ENCODE assay signal across 11 cellular contexts in the genomic region with DNA sequence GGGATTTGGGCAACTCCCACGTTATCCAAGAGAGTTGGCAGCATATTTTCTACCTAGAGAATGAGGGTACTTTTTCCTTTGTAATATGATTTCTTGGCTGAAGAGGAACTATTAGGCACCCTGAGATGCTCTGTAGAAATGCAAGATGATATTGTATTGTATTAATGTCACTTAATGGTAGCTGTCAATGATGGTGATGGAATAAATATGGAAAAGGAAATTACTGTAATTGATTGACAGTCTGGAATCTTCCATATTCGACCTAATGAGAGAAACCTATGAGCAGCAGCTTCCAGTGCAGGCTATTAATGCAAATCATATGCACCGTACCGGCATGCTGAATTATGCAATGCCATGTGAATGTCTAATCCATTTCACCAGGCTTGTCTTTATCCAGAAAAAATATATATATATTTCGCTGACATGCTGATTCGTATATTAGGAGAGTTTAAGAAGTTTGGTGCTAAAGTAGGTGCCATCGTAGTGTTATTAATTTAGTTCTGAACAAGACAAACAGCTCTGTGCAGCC.
"Had no signal": no experiment of that assay in that cellular context is flagged by ENCODE, and none has a peak within 500 bp of the region (broad histone marks: within the 10 kb centered on the region; RNA-seq: fewer than 3 reads in every experiment).

No MANE protein-coding gene starts in this region.

- H3K27ac ChIP-seq: GM23248, HL-60, KMS-11 had no signal

- H3K9me3 Mint-ChIP-seq: HFFc6 had no signal

- H2AFZ ChIP-seq: GM23248 had no signal

- ATAC-seq: HCT116, HepG2 had no signal

- H3K4me1 ChIP-seq: HAP-1 had no signal

- H3K4me2 ChIP-seq: KMS-11 had no signal

- H3K36me3 ChIP-seq: HAP-1 had no signal

- FAIRE-seq: HepG2 had no signal

- H3K4me3 Mint-ChIP-seq: HFFc6 had no signal

- DNase-seq: GM23248, GOT3, H7, HFFc6, IMR-90, KBM-7 had no signal

- H3K4me3 ChIP-seq: GM23248, HAP-1 had no signal

- H3K9me3 ChIP-seq: HAP-1 had no signal

- H3K27ac Mint-ChIP-seq: HFFc6 had no signal

- H3K9ac ChIP-seq: GM23248, KMS-11 had no signal
